1 cellular context compared by ENCODE assay signal in genomic region chr19:11963566-11964355, GRCh38.
A peak's percentile ranks its signal among the peaks of the same experiment; 100 is the strongest.
TF ChIP-seq lines count a peak whose summit lies in the region.

No MANE protein-coding gene starts in this region.

TF ChIP-seq in neural cell, 6 proteins besides CTCF, POLR2A, EP300 and RAD21 (continued from another document):
- TF ChIP-seq REST (IDR thresholded peaks at IDR 0.05; ENCODE audit: borderline replicate concordance) (no peak), MXI1 (conservative IDR thresholded peaks at IDR 0.05; ENCODE audit: poor library complexity, severe bottlenecking) (no peak), SMC3 (conservative IDR thresholded peaks at IDR 0.05; ENCODE audit: poor library complexity) (peak; percentile 79)
